In genomic region chr12:108360057-108360456, GRCh38 we compare ENCODE assay signal across 30 cellular contexts. TPM values are rescaled to one million over a fixed set of nuclear protein-coding genes. Genes with fewer than 3 reads are reported as not detected.
"Had no signal": no experiment of that assay in that cellular context is flagged by ENCODE, and none has a peak within 500 bp of the region (broad histone marks: within the 10 kb centered on the region; RNA-seq: fewer than 3 reads in every experiment).

No MANE protein-coding gene starts in this region.

- FAIRE-seq: astrocyte, bronchial epithelial cell, endometrium, endothelial cell of umbilical vein had no signal

- H3K27ac ChIP-seq: brain microvascular endothelial cell, coronary artery, epithelial cell of prostate, esophagus squamous epithelium, gastroesophageal sphincter, heart right ventricle, WERI-Rb-1 had no signal

- H3K9me3 ChIP-seq: esophagus squamous epithelium, gastroesophageal sphincter, heart right ventricle had no signal

- DNase-seq: activated B cell treated with CpG ODN at 0.5 μM for 24 hours; activated CD4-positive, alpha-beta T cell treated with anti-CD3 and anti-CD28 coated beads for 48 hours; activated CD4-positive, alpha-beta T cell treated with anti-CD3 and anti-CD28 coated beads, Interleukin-2, amount 50 U/mL, for 1 hour; activated CD4-positive, alpha-beta T cell treated with anti-CD3 and anti-CD28 coated beads, Interleukin-2, amount 50 U/mL, for 48 hours; activated CD8-positive, alpha-beta memory T cell treated with anti-CD3 and anti-CD28 coated beads for 24 hours; activated CD8-positive, alpha-beta T cell treated with anti-CD3 and anti-CD28 coated beads for 36 hours; activated effector memory CD4-positive, alpha-beta T cell treated with Interleukin-2 at 50 U/mL for 16 hours; activated gamma-delta T cell treated with Interleukin-2 at 50 U/mL for 16 hours; activated naive CD4-positive, alpha-beta T cell treated with anti-CD3 and anti-CD28 coated beads, Interleukin-2, amount 50 U/mL, for 16 hours; activated naive CD4-positive, alpha-beta T cell treated with Interleukin-2 at 50 U/mL for 16 hours; activated T-cell treated with anti-CD3 and anti-CD28 coated beads, Interleukin-2, amount 50 U/mL, for 4 hours; anterior cingulate cortex; effector CD8-positive, alpha-beta T cell; esophagus squamous epithelium; foreskin melanocyte; heart right ventricle; T-helper 17 cell; T1000; WERI-Rb-1 had no signal

- H3K4me3 ChIP-seq: coronary artery, esophagus squamous epithelium, gastroesophageal sphincter, heart right ventricle had no signal

- ATAC-seq: activated CD4-positive, CD25-positive, alpha-beta regulatory T cell treated with anti-CD3 and anti-CD28 coated beads, Interleukin-2, amount 50 U/mL, for 24 hours; activated CD8-positive, alpha-beta T cell treated with anti-CD3 and anti-CD28 coated beads for 36 hours; activated T-cell treated with anti-CD3 and anti-CD28 coated beads, Interleukin-2, amount 50 U/mL, for 4 hours; activated T-helper 17 cell treated with anti-CD3 and anti-CD28 coated beads, Interleukin-2, amount 50 U/mL, for 72 hours; gastroesophageal sphincter; heart right ventricle; T-helper 17 cell had no signal

- H3K4me1 ChIP-seq: esophagus squamous epithelium, gastroesophageal sphincter had no signal

- H3K36me3 ChIP-seq: brain microvascular endothelial cell, esophagus squamous epithelium, gastroesophageal sphincter, heart right ventricle, WERI-Rb-1 had no signal

- H3K27me3 ChIP-seq: brain microvascular endothelial cell had no signal

RNA-seq across cellular contexts. Expression of gene CMKLR1, which starts 20.9 kb away (rescaled TPM):
- total RNA-seq: activated CD8-positive, alpha-beta T cell treated with anti-CD3 and anti-CD28 coated beads for 36 hours; activated T-helper 17 cell treated with anti-CD3 and anti-CD28 coated beads, Interleukin-2, amount 50 U/mL, for 72 hours; bronchial epithelial cell; endothelial cell of umbilical vein; fibroblast of lung had no signal
